1 cellular context compared by ENCODE assay signal in genomic region chr5:134148986-134149539, GRCh38.
TF ChIP-seq lines count a peak whose summit lies in the region.

No MANE protein-coding gene starts in this region.

TF ChIP-seq in HepG2, 621 proteins besides CTCF, POLR2A, EP300 and RAD21:
- no peak for TF ChIP-seq MLXIP (CRISPR knock-in tag; IDR thresholded peaks at IDR 0.05; ENCODE audit: borderline replicate concordance)
- no peak for TF ChIP-seq ZNF616 (CRISPR knock-in tag; IDR thresholded peaks at IDR 0.05; ENCODE audit: low read depth)
- no peak for TF ChIP-seq ZNF646 (CRISPR knock-in tag; IDR thresholded peaks at IDR 0.05)
- TF ChIP-seq ZNF879 (CRISPR knock-in tag; IDR thresholded peaks at IDR 0.05), result no peak
- TF ChIP-seq MAFG (CRISPR knock-in tag; IDR thresholded peaks at IDR 0.05), result no peak
- 0 out of 2 replicates have a peak, but pooled peaks have one; percentile 28 for TF ChIP-seq ZNF670 (CRISPR knock-in tag; IDR thresholded peaks at IDR 0.05; ENCODE audit: borderline replicate concordance)
- TF ChIP-seq POLR2AphosphoS2 (IDR thresholded peaks at IDR 0.05; ENCODE audit: low read depth, low read length), result peak; percentile 57; the same call in 1 of the 2 replicates
